In the genomic region with DNA sequence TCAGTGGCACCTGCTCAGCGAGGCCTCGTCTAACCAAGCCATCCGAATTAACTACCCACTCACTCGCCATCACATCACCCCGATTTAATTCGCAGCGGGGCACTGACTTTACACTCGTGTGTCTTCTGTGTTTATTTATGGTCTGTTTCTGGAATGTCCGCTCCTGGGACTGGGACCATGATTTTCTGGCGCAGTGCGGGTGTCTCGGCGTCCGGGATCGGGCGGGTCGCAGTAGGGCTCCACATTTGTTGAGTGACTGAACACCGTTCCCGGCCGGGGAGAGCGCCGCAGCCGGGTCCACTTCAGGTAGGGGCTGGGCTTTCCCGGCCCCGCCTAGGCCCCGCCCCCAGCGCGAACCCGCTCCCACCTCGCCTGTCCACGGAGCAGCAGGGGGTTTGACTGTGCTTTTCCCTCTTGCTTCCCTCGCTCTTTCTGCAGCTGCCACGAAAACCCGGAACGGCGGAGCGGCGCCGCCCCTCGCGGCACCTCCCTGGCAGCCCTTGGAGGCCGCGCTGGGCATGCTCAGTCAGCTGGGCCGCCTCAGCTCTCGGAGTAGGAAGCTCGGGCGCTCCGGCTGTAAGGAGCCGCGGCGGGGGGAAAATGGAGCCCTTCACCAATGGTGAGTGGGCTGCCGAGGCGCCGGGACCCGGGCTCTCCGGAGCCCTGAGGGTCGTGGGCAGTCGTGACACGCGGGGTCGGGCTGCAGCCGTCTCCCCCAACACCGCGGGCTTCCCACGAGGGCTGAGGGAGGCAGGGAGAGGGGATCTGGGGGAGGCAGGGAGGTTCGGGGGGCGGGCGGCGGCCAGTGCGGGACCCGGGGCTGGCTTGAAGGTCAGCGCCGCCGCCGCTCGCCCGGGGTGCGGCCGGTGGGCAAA, we compare ENCODE assay signal across 1 cellular context.
TF ChIP-seq lines count a peak whose summit lies in the region.

A gene (plus strand): TSS at position 525 of the 875 bp plus-strand sequence. CDS start 76 bp downstream, at position 601.

TF ChIP-seq in HepG2, 621 proteins besides CTCF, POLR2A, EP300 and RAD21 (continued from another document and continues in another):
- TF ChIP-seq, protein P1, sequence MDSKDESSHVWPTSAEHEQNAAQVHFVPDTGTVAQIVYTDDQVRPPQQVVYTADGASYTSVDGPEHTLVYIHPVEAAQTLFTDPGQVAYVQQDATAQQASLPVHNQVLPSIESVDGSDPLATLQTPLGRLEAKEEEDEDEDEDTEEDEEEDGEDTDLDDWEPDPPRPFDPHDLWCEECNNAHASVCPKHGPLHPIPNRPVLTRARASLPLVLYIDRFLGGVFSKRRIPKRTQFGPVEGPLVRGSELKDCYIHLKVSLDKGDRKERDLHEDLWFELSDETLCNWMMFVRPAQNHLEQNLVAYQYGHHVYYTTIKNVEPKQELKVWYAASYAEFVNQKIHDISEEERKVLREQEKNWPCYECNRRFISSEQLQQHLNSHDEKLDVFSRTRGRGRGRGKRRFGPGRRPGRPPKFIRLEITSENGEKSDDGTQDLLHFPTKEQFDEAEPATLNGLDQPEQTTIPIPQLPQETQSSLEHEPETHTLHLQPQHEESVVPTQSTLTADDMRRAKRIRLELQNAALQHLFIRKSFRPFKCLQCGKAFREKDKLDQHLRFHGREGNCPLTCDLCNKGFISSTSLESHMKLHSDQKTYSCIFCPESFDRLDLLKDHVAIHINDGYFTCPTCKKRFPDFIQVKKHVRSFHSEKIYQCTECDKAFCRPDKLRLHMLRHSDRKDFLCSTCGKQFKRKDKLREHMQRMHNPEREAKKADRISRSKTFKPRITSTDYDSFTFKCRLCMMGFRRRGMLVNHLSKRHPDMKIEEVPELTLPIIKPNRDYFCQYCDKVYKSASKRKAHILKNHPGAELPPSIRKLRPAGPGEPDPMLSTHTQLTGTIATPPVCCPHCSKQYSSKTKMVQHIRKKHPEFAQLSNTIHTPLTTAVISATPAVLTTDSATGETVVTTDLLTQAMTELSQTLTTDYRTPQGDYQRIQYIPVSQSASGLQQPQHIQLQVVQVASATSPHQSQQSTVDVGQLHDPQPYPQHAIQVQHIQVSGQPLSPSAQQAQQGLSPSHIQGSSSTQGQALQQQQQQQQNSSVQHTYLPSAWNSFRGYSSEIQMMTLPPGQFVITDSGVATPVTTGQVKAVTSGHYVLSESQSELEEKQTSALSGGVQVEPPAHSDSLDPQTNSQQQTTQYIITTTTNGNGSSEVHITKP (CRISPR knock-in tag; IDR thresholded peaks at IDR 0.05; ENCODE audit: low read depth) = peak; percentile 89
- TF ChIP-seq KDM2A (CRISPR knock-in tag; IDR thresholded peaks at IDR 0.05; ENCODE audit: borderline replicate concordance, low read depth) (peak; percentile 96), ZNF33B (CRISPR knock-in tag; IDR thresholded peaks at IDR 0.05) (no peak), DPF2 (CRISPR knock-in tag; IDR thresholded peaks at IDR 0.05; ENCODE audit: borderline replicate concordance, low read depth) (peak; percentile 30; the same call in 1 of the 2 replicates), ZNF772 (CRISPR knock-in tag; IDR thresholded peaks at IDR 0.05) (peak; percentile 59; the same call in 1 of the 2 replicates), DMAP1 (CRISPR knock-in tag; IDR thresholded peaks at IDR 0.05) (peak; percentile 71; the same call in 1 of the 2 replicates), HDAC2 (CRISPR knock-in tag; IDR thresholded peaks at IDR 0.05) (peak; percentile 71), ZKSCAN5 (CRISPR knock-in tag; IDR thresholded peaks at IDR 0.05) (no peak), KAT7 (CRISPR knock-in tag; IDR thresholded peaks at IDR 0.05; ENCODE audit: borderline replicate concordance) (0 out of 2 replicates have a peak, but pooled peaks have one; percentile 46), ZNF816 (CRISPR knock-in tag; IDR thresholded peaks at IDR 0.05; ENCODE audit: borderline replicate concordance) (peak; percentile 78; the same call in 1 of the 2 replicates), ZFAT (CRISPR knock-in tag; conservative IDR thresholded peaks at IDR 0.05) (no peak), HNRNPUL1 (IDR thresholded peaks at IDR 0.05; ENCODE audit: low read depth, low read length) (peak; percentile 74), ATF1 (CRISPR knock-in tag; IDR thresholded peaks at IDR 0.05) (no peak), CBX1 (IDR thresholded peaks at IDR 0.05; ENCODE audit: low read depth) (no peak), U2AF2 (IDR thresholded peaks at IDR 0.05; ENCODE audit: low read depth, low read length) (no peak), ZNF17 (CRISPR knock-in tag; IDR thresholded peaks at IDR 0.05) (no peak), SIX4 (CRISPR knock-in tag; IDR thresholded peaks at IDR 0.05) (peak; percentile 62; the same call in 1 of the 2 replicates), RFX1 (IDR thresholded peaks at IDR 0.05) (no peak), ZNF501 (CRISPR knock-in tag; IDR thresholded peaks at IDR 0.05) (peak; percentile 85), SSRP1 (CRISPR knock-in tag; IDR thresholded peaks at IDR 0.05) (no peak), ZFP36L1 (CRISPR knock-in tag; IDR thresholded peaks at IDR 0.05) (peak; percentile 53; the same call in 1 of the 2 replicates), CREM (IDR thresholded peaks at IDR 0.05) (no peak), CREM (CRISPR knock-in tag; IDR thresholded peaks at IDR 0.05) (no peak), ZNF616 (CRISPR knock-in tag; IDR thresholded peaks at IDR 0.05; ENCODE audit: low read depth) (no peak), ESRRA (CRISPR knock-in tag; IDR thresholded peaks at IDR 0.05; ENCODE audit: low read depth) (0 out of 2 replicates have a peak, but pooled peaks have one; percentile 24), ZNF274 (CRISPR knock-in tag; IDR thresholded peaks at IDR 0.05) (no peak), PAF1 (CRISPR knock-in tag; IDR thresholded peaks at IDR 0.05) (no peak), ZC3H4 (CRISPR knock-in tag; IDR thresholded peaks at IDR 0.05; ENCODE audit: borderline replicate concordance) (no peak; the same call in 1 of the 2 replicates), NR2F1 (CRISPR knock-in tag; IDR thresholded peaks at IDR 0.05) (no peak), ZNF510 (CRISPR knock-in tag; IDR thresholded peaks at IDR 0.05; ENCODE audit: low read depth) (no peak), ZNF598 (CRISPR knock-in tag; IDR thresholded peaks at IDR 0.05; ENCODE audit: borderline replicate concordance) (no peak), TCF7 (IDR thresholded peaks at IDR 0.05; ENCODE audit: low read depth) (no peak), ZNF841 (CRISPR knock-in tag; IDR thresholded peaks at IDR 0.05; ENCODE audit: borderline replicate concordance) (no peak)
- TF ChIP-seq, protein P2, sequence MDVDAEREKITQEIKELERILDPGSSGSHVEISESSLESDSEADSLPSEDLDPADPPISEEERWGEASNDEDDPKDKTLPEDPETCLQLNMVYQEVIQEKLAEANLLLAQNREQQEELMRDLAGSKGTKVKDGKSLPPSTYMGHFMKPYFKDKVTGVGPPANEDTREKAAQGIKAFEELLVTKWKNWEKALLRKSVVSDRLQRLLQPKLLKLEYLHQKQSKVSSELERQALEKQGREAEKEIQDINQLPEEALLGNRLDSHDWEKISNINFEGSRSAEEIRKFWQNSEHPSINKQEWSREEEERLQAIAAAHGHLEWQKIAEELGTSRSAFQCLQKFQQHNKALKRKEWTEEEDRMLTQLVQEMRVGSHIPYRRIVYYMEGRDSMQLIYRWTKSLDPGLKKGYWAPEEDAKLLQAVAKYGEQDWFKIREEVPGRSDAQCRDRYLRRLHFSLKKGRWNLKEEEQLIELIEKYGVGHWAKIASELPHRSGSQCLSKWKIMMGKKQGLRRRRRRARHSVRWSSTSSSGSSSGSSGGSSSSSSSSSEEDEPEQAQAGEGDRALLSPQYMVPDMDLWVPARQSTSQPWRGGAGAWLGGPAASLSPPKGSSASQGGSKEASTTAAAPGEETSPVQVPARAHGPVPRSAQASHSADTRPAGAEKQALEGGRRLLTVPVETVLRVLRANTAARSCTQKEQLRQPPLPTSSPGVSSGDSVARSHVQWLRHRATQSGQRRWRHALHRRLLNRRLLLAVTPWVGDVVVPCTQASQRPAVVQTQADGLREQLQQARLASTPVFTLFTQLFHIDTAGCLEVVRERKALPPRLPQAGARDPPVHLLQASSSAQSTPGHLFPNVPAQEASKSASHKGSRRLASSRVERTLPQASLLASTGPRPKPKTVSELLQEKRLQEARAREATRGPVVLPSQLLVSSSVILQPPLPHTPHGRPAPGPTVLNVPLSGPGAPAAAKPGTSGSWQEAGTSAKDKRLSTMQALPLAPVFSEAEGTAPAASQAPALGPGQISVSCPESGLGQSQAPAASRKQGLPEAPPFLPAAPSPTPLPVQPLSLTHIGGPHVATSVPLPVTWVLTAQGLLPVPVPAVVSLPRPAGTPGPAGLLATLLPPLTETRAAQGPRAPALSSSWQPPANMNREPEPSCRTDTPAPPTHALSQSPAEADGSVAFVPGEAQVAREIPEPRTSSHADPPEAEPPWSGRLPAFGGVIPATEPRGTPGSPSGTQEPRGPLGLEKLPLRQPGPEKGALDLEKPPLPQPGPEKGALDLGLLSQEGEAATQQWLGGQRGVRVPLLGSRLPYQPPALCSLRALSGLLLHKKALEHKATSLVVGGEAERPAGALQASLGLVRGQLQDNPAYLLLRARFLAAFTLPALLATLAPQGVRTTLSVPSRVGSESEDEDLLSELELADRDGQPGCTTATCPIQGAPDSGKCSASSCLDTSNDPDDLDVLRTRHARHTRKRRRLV (CRISPR knock-in tag; IDR thresholded peaks at IDR 0.05) = no peak; the same call in 1 of the 2 replicates
- TF ChIP-seq, protein P3, sequence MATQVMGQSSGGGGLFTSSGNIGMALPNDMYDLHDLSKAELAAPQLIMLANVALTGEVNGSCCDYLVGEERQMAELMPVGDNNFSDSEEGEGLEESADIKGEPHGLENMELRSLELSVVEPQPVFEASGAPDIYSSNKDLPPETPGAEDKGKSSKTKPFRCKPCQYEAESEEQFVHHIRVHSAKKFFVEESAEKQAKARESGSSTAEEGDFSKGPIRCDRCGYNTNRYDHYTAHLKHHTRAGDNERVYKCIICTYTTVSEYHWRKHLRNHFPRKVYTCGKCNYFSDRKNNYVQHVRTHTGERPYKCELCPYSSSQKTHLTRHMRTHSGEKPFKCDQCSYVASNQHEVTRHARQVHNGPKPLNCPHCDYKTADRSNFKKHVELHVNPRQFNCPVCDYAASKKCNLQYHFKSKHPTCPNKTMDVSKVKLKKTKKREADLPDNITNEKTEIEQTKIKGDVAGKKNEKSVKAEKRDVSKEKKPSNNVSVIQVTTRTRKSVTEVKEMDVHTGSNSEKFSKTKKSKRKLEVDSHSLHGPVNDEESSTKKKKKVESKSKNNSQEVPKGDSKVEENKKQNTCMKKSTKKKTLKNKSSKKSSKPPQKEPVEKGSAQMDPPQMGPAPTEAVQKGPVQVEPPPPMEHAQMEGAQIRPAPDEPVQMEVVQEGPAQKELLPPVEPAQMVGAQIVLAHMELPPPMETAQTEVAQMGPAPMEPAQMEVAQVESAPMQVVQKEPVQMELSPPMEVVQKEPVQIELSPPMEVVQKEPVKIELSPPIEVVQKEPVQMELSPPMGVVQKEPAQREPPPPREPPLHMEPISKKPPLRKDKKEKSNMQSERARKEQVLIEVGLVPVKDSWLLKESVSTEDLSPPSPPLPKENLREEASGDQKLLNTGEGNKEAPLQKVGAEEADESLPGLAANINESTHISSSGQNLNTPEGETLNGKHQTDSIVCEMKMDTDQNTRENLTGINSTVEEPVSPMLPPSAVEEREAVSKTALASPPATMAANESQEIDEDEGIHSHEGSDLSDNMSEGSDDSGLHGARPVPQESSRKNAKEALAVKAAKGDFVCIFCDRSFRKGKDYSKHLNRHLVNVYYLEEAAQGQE (IDR thresholded peaks at IDR 0.05; ENCODE audit: borderline replicate concordance in 1 of 2, low read depth in 1 of 2, low read length in 2 of 2) = peak in 1 of 2 experiments; percentile 58; a peak in 2 of 4 replicates
- TF ChIP-seq, protein P4, sequence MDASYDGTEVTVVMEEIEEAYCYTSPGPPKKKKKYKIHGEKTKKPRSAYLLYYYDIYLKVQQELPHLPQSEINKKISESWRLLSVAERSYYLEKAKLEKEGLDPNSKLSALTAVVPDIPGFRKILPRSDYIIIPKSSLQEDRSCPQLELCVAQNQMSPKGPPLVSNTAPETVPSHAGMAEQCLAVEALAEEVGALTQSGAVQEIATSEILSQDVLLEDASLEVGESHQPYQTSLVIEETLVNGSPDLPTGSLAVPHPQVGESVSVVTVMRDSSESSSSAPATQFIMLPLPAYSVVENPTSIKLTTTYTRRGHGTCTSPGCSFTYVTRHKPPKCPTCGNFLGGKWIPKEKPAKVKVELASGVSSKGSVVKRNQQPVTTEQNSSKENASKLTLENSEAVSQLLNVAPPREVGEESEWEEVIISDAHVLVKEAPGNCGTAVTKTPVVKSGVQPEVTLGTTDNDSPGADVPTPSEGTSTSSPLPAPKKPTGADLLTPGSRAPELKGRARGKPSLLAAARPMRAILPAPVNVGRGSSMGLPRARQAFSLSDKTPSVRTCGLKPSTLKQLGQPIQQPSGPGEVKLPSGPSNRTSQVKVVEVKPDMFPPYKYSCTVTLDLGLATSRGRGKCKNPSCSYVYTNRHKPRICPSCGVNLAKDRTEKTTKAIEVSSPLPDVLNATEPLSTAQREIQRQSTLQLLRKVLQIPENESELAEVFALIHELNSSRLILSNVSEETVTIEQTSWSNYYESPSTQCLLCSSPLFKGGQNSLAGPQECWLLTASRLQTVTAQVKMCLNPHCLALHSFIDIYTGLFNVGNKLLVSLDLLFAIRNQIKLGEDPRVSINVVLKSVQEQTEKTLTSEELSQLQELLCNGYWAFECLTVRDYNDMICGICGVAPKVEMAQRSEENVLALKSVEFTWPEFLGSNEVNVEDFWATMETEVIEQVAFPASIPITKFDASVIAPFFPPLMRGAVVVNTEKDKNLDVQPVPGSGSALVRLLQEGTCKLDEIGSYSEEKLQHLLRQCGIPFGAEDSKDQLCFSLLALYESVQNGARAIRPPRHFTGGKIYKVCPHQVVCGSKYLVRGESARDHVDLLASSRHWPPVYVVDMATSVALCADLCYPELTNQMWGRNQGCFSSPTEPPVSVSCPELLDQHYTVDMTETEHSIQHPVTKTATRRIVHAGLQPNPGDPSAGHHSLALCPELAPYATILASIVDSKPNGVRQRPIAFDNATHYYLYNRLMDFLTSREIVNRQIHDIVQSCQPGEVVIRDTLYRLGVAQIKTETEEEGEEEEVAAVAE (CRISPR knock-in tag; IDR thresholded peaks at IDR 0.05; ENCODE audit: borderline replicate concordance) = no peak
- TF ChIP-seq, protein P5, sequence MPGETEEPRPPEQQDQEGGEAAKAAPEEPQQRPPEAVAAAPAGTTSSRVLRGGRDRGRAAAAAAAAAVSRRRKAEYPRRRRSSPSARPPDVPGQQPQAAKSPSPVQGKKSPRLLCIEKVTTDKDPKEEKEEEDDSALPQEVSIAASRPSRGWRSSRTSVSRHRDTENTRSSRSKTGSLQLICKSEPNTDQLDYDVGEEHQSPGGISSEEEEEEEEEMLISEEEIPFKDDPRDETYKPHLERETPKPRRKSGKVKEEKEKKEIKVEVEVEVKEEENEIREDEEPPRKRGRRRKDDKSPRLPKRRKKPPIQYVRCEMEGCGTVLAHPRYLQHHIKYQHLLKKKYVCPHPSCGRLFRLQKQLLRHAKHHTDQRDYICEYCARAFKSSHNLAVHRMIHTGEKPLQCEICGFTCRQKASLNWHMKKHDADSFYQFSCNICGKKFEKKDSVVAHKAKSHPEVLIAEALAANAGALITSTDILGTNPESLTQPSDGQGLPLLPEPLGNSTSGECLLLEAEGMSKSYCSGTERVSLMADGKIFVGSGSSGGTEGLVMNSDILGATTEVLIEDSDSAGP (CRISPR knock-in tag; IDR thresholded peaks at IDR 0.05; ENCODE audit: borderline replicate concordance) = peak; percentile 49; the same call in 1 of the 2 replicates
- TF ChIP-seq, protein P6, sequence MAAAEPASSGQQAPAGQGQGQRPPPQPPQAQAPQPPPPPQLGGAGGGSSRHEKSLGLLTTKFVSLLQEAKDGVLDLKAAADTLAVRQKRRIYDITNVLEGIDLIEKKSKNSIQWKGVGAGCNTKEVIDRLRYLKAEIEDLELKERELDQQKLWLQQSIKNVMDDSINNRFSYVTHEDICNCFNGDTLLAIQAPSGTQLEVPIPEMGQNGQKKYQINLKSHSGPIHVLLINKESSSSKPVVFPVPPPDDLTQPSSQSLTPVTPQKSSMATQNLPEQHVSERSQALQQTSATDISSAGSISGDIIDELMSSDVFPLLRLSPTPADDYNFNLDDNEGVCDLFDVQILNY (CRISPR knock-in tag; conservative IDR thresholded peaks at IDR 0.05) = 0 out of 2 replicates have a peak, but pooled peaks have one; percentile 38
